Comparison of ENCODE assay signal across 20 cellular contexts in the genomic region with DNA sequence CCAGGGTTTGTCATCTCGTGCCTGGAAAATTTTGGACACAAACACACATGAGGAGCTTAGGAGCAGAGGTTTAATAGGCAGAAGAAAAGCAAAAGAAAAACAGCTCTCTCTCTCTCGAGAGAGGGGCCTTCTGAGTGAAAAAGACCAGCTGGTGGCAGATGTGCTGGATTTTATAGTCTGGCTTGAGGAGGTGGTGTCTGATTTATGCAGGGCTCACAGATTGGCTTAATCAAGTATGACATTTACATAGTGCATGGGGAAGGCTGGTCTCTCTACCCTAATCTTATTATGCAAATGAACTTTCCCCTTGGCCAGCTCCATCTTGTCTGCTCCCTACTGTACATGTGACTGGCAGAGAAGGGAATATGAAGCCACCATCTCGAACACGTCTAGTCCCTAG.
A peak's percentile ranks its signal among the peaks of the same experiment; 100 is the strongest.
DNase-seq lines count a peak whose midpoint lies in the region; ATAC-seq, FAIRE-seq and TF ChIP-seq lines count a peak whose summit lies in the region.
"Had no signal": no experiment of that assay in that cellular context is flagged by ENCODE, and none has a peak within 500 bp of the region (broad histone marks: within the 10 kb centered on the region; RNA-seq: fewer than 3 reads in every experiment).

No MANE protein-coding gene starts in this region.

- H3K23ac ChIP-seq in neuronal stem cell (ENCODE audit: low read depth, low read length, poor library complexity), result no peak overlapping the region

- no peak for FAIRE-seq in GM12892 (lab: Jason Lieb, UNC)

- no peak overlapping the region for H2BK120ac ChIP-seq in neuronal stem cell (ENCODE audit: low read depth, low read length)

- H3K4me1 Mint-ChIP-seq in osteocyte (ENCODE audit: unreplicated experiment), result no peaks in the 10 kb centered on the region
- H3K4me1 Mint-ChIP-seq: CD14-positive monocyte had no signal

- H3K36me3 ChIP-seq in left ventricle myocardium inferior, result no peaks in the 10 kb centered on the region
- no peaks in the 10 kb centered on the region for H3K36me3 ChIP-seq in neuronal stem cell (replicated peaks in 1 of 2; ENCODE audit: control insufficient read depth in 2 of 2, insufficient read depth in 2 of 2, low read length in 2 of 2)
- H3K36me3 ChIP-seq: SJCRH30 had no signal

- WGBS in neuronal stem cell (ENCODE audit: extremely low coverage in 2 of 2, insufficient read length in 2 of 2, insufficient replicate concordance in 1 of 2), 2 donors, result no CpG with 5 or more reads among the region's 4 CpGs

- no peaks in the 10 kb centered on the region for H3K27me3 Mint-ChIP-seq in osteocyte (ENCODE audit: unreplicated experiment)

- H4K8ac ChIP-seq in neuronal stem cell (ENCODE audit: low read depth, low read length), result no peak overlapping the region

- intact Hi-C loops in left ventricle myocardium inferior (cut with micrococcal nuclease), result no loop called here

- H2BK12ac ChIP-seq in neuronal stem cell (ENCODE audit: low read length), result no peak overlapping the region

- H2AFZ ChIP-seq in neuronal stem cell (ENCODE audit: low read length), result peak overlapping the region; percentile 45
- H2AFZ ChIP-seq: PC-9 had no signal

- no peak overlapping the region for H3K4ac ChIP-seq in neuronal stem cell (ENCODE audit: low read length)

- H3K4me1 ChIP-seq in left ventricle myocardium inferior, result no peaks in the 10 kb centered on the region
- no peaks in the 10 kb centered on the region for H3K4me1 ChIP-seq in neuronal stem cell (ENCODE audit: control insufficient read depth in 2 of 2, insufficient read depth in 1 of 2, low read depth in 1 of 2, low read length in 2 of 2)
- H3K4me1 ChIP-seq: SJCRH30 had no signal

- H3K27me3 ChIP-seq in left ventricle myocardium inferior (ENCODE audit: low read depth) (no peaks in the 10 kb centered on the region), neuronal stem cell (ENCODE audit: control insufficient read depth in 3 of 3, insufficient read depth in 3 of 3, low read depth in 1 of 3, low read length in 3 of 3) (no peaks in the 10 kb centered on the region)
- H3K27me3 ChIP-seq: SJCRH30 had no signal

- TF ChIP-seq CTCF in left ventricle myocardium inferior (IDR thresholded peaks at IDR 0.05; ENCODE audit: borderline replicate concordance) (no peak), osteocyte (IDR thresholded peaks at IDR 0.05) (no peak)

- no peak for TF ChIP-seq POLR2A in GM12892 (IDR thresholded peaks at IDR 0.05; ENCODE audit: low read depth, low read length)

- no peak overlapping the region for H3K27ac Mint-ChIP-seq in osteocyte (ENCODE audit: unreplicated experiment)
- H3K27ac Mint-ChIP-seq: CD14-positive monocyte had no signal

- H3K9ac ChIP-seq in neuronal stem cell (ENCODE audit: low read depth, low read length, poor library complexity), result no peak overlapping the region

- H2BK15ac ChIP-seq in neuronal stem cell (ENCODE audit: low read length), result no peak overlapping the region

- no peak overlapping the region for H3K4me3 ChIP-seq in left ventricle myocardium inferior
- H3K4me3 ChIP-seq in neuronal stem cell (ENCODE audit: low read length in 2 of 2), result no peak overlapping the region
- H3K4me3 ChIP-seq: PC-9, SJCRH30 had no signal

- H3K4me3 Mint-ChIP-seq in osteocyte (ENCODE audit: unreplicated experiment), result no peak overlapping the region
- H3K4me3 Mint-ChIP-seq: CD14-positive monocyte had no signal

- H3K27ac ChIP-seq in left ventricle myocardium inferior (replicated peaks), result peak overlapping the region; percentile 36
- H3K27ac ChIP-seq in neuronal stem cell (replicated peaks; ENCODE audit: low read length), result no peak overlapping the region
- H3K27ac ChIP-seq: PC-9, RWPE1, SJCRH30 had no signal

- H3K9me3 ChIP-seq in left ventricle myocardium inferior (replicated peaks) (peaks cover 45% of the 10 kb centered on the region), neuronal stem cell (replicated peaks in 1 of 2; ENCODE audit: control insufficient read depth in 2 of 2, insufficient read depth in 1 of 2, low read depth in 1 of 2, low read length in 2 of 2) (peaks cover 0 to under 1% of the 10 kb centered on the region in 2 donors)
- H3K9me3 ChIP-seq: SJCRH30 had no signal

- H2AK5ac ChIP-seq in neuronal stem cell (ENCODE audit: low read depth, low read length), result no peak overlapping the region

- H3K4me2 ChIP-seq in neuronal stem cell (ENCODE audit: insufficient read depth, low read length, poor library complexity, severe bottlenecking), result no peak overlapping the region
- H3K4me2 ChIP-seq: PC-9 had no signal

- no peak overlapping the region for H2BK5ac ChIP-seq in neuronal stem cell (ENCODE audit: low read length)

- H3K9me3 Mint-ChIP-seq in osteocyte (ENCODE audit: unreplicated experiment), result peaks cover 36% of the 10 kb centered on the region

- no peak overlapping the region for H3K14ac ChIP-seq in neuronal stem cell (ENCODE audit: low read length)

- DNase-seq in DMS79 (lab: John Stamatoyannopoulos, UW) (peak; percentile 80), NCI-H69 (lab: John Stamatoyannopoulos, UW) (peak; percentile 57), left ventricle myocardium inferior (no peak), neuronal stem cell (ENCODE audit: low spot score) (no peak), GM12892 (ENCODE audit: insufficient read length) (no peak), osteocyte (ENCODE audit: extremely low spot score, unreplicated experiment) (no peak)
- DNase-seq: GF-D8, HCEC 1CT, MM.1S, NCI-H1092, NCI-H1436 treated with DMSO at 0.1 percent for 48 hours, NCI-H2029, NCI-H2171 treated with DMSO at 0.1 percent for 48 hours, NCI-H446, NCI-H748 treated with DMSO at 0.1 percent for 48 hours, PC-9 had no signal

- ATAC-seq in GM21526 (IDR thresholded peaks at IDR 0.05; ENCODE audit: low FRiP score, unreplicated experiment), result no peak

- no peaks in the 10 kb centered on the region for H3K79me1 ChIP-seq in neuronal stem cell (ENCODE audit: low read depth, low read length)

- no peak overlapping the region for H3K18ac ChIP-seq in neuronal stem cell (ENCODE audit: low read length)

- no peaks in the 10 kb centered on the region for H3K36me3 Mint-ChIP-seq in osteocyte (ENCODE audit: unreplicated experiment)
- H3K36me3 Mint-ChIP-seq: CD14-positive monocyte had no signal

- H4K91ac ChIP-seq in neuronal stem cell (ENCODE audit: low read depth, low read length, poor library complexity), result no peak overlapping the region

Comparison
In these comparisons a context has a peak if more than half of its experiments do, and no peak if none do; other contexts are left out.
1. DNase-seq: peak in DMS79 (single experiment) and NCI-H69 (single experiment); none in left ventricle myocardium inferior (single experiment), neuronal stem cell (single experiment), GM12892 (single experiment) and osteocyte (single experiment).